In genomic region chr18:44651453-44651852, GRCh38 we compare ENCODE assay signal across 1 cellular context.
TF ChIP-seq lines count a peak whose summit lies in the region.

No MANE protein-coding gene starts in this region.

TF ChIP-seq in K562, 482 proteins besides CTCF, POLR2A, EP300 and RAD21 (continued from another document):
- TF ChIP-seq ARID2 (IDR thresholded peaks at IDR 0.05) (no peak), CHCHD3 (CRISPR knock-in tag; IDR thresholded peaks at IDR 0.05) (no peak), JUND (IDR thresholded peaks at IDR 0.05; ENCODE audit: borderline replicate concordance, low read depth, low read length) (peak; percentile 97), JUND (tag; IDR thresholded peaks at IDR 0.05; ENCODE audit: borderline replicate concordance, low read depth, low read length) (peak; percentile 88; the same call in 2 of the 3 replicates), HNRNPUL1 (IDR thresholded peaks at IDR 0.05; ENCODE audit: low read length) (no peak), ZSCAN29 (IDR thresholded peaks at IDR 0.05) (no peak), STAT5A (IDR thresholded peaks at IDR 0.05; ENCODE audit: borderline replicate concordance, low read length) (no peak), ZNF644 (tag; IDR thresholded peaks at IDR 0.05; ENCODE audit: low read depth) (no peak), SMARCA5 (IDR thresholded peaks at IDR 0.05) (no peak), SMARCB1 (IDR thresholded peaks at IDR 0.05; ENCODE audit: insufficient read length, low read depth) (no peak), CREM (IDR thresholded peaks at IDR 0.05; ENCODE audit: low read depth) (no peak), DNMT1 (IDR thresholded peaks at IDR 0.05) (no peak), RBM17 (IDR thresholded peaks at IDR 0.05; ENCODE audit: borderline replicate concordance, low read depth, low read length) (no peak), ZNF436 (CRISPR knock-in tag; IDR thresholded peaks at IDR 0.05) (no peak), CBX1 (IDR thresholded peaks at IDR 0.05; ENCODE audit: low read depth) (no peak), RBM15 (IDR thresholded peaks at IDR 0.05; ENCODE audit: insufficient read depth, low read length) (no peak), TCF3 (CRISPR knock-in tag; IDR thresholded peaks at IDR 0.05) (no peak), ZNF263 (CRISPR knock-in tag; IDR thresholded peaks at IDR 0.05; ENCODE audit: borderline replicate concordance) (no peak), SMAD1 (IDR thresholded peaks at IDR 0.05; ENCODE audit: low read depth, low read length, partially characterized antibody) (no peak), GMEB1 (CRISPR knock-in tag; IDR thresholded peaks at IDR 0.05) (no peak), HOMEZ (CRISPR knock-in tag; IDR thresholded peaks at IDR 0.05) (no peak), ZNF778 (CRISPR knock-in tag; IDR thresholded peaks at IDR 0.05) (no peak), POLR2G (IDR thresholded peaks at IDR 0.05; ENCODE audit: low read depth, low read length) (no peak), ZBTB17 (CRISPR knock-in tag; IDR thresholded peaks at IDR 0.05) (no peak), BHLHE40 (IDR thresholded peaks at IDR 0.05; ENCODE audit: low read length) (no peak), CC2D1A (IDR thresholded peaks at IDR 0.05) (no peak), C11orf30 (IDR thresholded peaks at IDR 0.05; ENCODE audit: low read depth) (no peak), BACH1 (tag; IDR thresholded peaks at IDR 0.05) (no peak), SREBF2 (CRISPR knock-in tag; IDR thresholded peaks at IDR 0.05) (no peak), ATF1 (CRISPR knock-in tag; IDR thresholded peaks at IDR 0.05) (no peak), ATF1 (tag; IDR thresholded peaks at IDR 0.05) (no peak), PRPF4 (IDR thresholded peaks at IDR 0.05; ENCODE audit: insufficient read depth, low read depth, low read length, poor library complexity, severe bottlenecking) (no peak), ZBTB26 (CRISPR knock-in tag; IDR thresholded peaks at IDR 0.05) (no peak), NCOA6 (IDR thresholded peaks at IDR 0.05) (no peak), ZNF780A (CRISPR knock-in tag; IDR thresholded peaks at IDR 0.05) (no peak), NCOA2 (IDR thresholded peaks at IDR 0.05; ENCODE audit: partially characterized antibody in 2 of 2) (no peak), NR2C1 (IDR thresholded peaks at IDR 0.05) (no peak), NR2C1 (tag; IDR thresholded peaks at IDR 0.05) (no peak), MCM3 (IDR thresholded peaks at IDR 0.05) (no peak), HDAC2 (IDR thresholded peaks at IDR 0.05) (no peak), FOXJ3 (CRISPR knock-in tag; IDR thresholded peaks at IDR 0.05) (no peak), CBX8 (IDR thresholded peaks at IDR 0.05; ENCODE audit: borderline replicate concordance, extremely low read depth, low read depth, low read length, poor library complexity, severe bottlenecking) (no peak), BRD9 (IDR thresholded peaks at IDR 0.05; ENCODE audit: low read depth, partially characterized antibody) (no peak), ZNF77 (CRISPR knock-in tag; IDR thresholded peaks at IDR 0.05) (no peak), CREB5 (CRISPR knock-in tag; IDR thresholded peaks at IDR 0.05) (no peak), THRAP3 (IDR thresholded peaks at IDR 0.05; ENCODE audit: borderline replicate concordance) (no peak), SIN3A (IDR thresholded peaks at IDR 0.05; ENCODE audit: borderline replicate concordance in 2 of 2, control insufficient read depth in 1 of 2, low read depth in 2 of 2, low read length in 2 of 2) (no peak), ZNF41 (CRISPR knock-in tag; conservative IDR thresholded peaks at IDR 0.05) (no peak), ZBTB49 (CRISPR knock-in tag; IDR thresholded peaks at IDR 0.05; ENCODE audit: borderline replicate concordance) (no peak), SUPT5H (IDR thresholded peaks at IDR 0.05) (no peak), MIER1 (IDR thresholded peaks at IDR 0.05; ENCODE audit: low read depth) (no peak), MXI1 (IDR thresholded peaks at IDR 0.05; ENCODE audit: low read depth, low read length) (no peak), SRSF7 (optimal IDR thresholded peaks at IDR 0.05; ENCODE audit: low read depth, low read length) (no peak), ZNF133 (CRISPR knock-in tag; IDR thresholded peaks at IDR 0.05) (no peak)
- TF ChIP-seq, protein P1, sequence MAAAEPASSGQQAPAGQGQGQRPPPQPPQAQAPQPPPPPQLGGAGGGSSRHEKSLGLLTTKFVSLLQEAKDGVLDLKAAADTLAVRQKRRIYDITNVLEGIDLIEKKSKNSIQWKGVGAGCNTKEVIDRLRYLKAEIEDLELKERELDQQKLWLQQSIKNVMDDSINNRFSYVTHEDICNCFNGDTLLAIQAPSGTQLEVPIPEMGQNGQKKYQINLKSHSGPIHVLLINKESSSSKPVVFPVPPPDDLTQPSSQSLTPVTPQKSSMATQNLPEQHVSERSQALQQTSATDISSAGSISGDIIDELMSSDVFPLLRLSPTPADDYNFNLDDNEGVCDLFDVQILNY (CRISPR knock-in tag; IDR thresholded peaks at IDR 0.05) = no peak
- TF ChIP-seq, protein P2, sequence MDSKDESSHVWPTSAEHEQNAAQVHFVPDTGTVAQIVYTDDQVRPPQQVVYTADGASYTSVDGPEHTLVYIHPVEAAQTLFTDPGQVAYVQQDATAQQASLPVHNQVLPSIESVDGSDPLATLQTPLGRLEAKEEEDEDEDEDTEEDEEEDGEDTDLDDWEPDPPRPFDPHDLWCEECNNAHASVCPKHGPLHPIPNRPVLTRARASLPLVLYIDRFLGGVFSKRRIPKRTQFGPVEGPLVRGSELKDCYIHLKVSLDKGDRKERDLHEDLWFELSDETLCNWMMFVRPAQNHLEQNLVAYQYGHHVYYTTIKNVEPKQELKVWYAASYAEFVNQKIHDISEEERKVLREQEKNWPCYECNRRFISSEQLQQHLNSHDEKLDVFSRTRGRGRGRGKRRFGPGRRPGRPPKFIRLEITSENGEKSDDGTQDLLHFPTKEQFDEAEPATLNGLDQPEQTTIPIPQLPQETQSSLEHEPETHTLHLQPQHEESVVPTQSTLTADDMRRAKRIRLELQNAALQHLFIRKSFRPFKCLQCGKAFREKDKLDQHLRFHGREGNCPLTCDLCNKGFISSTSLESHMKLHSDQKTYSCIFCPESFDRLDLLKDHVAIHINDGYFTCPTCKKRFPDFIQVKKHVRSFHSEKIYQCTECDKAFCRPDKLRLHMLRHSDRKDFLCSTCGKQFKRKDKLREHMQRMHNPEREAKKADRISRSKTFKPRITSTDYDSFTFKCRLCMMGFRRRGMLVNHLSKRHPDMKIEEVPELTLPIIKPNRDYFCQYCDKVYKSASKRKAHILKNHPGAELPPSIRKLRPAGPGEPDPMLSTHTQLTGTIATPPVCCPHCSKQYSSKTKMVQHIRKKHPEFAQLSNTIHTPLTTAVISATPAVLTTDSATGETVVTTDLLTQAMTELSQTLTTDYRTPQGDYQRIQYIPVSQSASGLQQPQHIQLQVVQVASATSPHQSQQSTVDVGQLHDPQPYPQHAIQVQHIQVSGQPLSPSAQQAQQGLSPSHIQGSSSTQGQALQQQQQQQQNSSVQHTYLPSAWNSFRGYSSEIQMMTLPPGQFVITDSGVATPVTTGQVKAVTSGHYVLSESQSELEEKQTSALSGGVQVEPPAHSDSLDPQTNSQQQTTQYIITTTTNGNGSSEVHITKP (IDR thresholded peaks at IDR 0.05; ENCODE audit: partially characterized antibody) = no peak
- TF ChIP-seq, protein P3, sequence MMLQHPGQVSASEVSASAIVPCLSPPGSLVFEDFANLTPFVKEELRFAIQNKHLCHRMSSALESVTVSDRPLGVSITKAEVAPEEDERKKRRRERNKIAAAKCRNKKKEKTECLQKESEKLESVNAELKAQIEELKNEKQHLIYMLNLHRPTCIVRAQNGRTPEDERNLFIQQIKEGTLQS (IDR thresholded peaks at IDR 0.05) = peak; percentile 80
- TF ChIP-seq, protein P3 (CRISPR knock-in tag; conservative IDR thresholded peaks at IDR 0.05) = no peak
